1 cellular context compared by ENCODE assay signal in the genomic region with DNA sequence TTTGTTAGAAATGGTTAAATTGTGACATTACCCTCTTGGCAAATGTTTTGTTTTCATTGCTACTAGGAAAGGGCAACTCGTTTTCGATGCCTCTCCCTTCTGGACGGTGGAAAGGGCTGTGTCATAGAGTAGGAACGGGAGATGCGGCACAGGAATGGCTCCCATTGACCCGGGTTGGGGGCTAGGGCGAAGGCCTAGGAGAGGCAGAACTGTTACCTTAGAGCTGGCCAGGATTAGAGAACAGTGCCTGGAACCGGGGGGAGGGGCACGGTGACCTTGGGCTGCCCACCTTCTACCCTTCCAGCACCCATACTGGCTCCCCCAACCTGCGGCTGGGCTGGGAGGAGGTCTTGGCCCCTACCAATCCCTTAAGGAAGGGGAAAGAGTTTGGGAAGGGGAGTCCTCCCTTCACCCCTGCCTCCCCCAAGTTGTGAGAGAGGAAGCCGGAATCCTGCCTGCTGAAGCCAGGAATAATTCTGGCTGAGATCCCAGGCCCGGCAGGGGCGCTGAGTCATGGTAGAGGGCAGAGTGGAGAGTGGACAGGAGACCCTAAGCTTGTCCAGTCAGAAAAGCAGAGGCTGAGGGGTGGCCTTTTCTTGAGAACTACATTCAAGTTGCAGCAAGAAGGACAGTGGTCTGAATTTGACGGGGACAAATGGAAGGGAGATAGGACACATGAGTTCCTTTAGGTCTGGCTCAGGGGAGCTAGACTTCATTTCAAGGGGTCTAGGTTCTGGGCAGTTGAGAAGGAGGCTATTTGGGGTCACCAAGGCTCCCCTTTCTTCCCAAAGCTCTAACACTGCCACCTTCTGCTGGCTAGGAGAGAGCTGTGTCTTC.
TF ChIP-seq lines count a peak whose summit lies in the region.

No MANE protein-coding gene starts in this region.

TF ChIP-seq in HepG2, 621 proteins besides CTCF, POLR2A, EP300 and RAD21 (continued from another document and continues in another):
- TF ChIP-seq, protein P1, sequence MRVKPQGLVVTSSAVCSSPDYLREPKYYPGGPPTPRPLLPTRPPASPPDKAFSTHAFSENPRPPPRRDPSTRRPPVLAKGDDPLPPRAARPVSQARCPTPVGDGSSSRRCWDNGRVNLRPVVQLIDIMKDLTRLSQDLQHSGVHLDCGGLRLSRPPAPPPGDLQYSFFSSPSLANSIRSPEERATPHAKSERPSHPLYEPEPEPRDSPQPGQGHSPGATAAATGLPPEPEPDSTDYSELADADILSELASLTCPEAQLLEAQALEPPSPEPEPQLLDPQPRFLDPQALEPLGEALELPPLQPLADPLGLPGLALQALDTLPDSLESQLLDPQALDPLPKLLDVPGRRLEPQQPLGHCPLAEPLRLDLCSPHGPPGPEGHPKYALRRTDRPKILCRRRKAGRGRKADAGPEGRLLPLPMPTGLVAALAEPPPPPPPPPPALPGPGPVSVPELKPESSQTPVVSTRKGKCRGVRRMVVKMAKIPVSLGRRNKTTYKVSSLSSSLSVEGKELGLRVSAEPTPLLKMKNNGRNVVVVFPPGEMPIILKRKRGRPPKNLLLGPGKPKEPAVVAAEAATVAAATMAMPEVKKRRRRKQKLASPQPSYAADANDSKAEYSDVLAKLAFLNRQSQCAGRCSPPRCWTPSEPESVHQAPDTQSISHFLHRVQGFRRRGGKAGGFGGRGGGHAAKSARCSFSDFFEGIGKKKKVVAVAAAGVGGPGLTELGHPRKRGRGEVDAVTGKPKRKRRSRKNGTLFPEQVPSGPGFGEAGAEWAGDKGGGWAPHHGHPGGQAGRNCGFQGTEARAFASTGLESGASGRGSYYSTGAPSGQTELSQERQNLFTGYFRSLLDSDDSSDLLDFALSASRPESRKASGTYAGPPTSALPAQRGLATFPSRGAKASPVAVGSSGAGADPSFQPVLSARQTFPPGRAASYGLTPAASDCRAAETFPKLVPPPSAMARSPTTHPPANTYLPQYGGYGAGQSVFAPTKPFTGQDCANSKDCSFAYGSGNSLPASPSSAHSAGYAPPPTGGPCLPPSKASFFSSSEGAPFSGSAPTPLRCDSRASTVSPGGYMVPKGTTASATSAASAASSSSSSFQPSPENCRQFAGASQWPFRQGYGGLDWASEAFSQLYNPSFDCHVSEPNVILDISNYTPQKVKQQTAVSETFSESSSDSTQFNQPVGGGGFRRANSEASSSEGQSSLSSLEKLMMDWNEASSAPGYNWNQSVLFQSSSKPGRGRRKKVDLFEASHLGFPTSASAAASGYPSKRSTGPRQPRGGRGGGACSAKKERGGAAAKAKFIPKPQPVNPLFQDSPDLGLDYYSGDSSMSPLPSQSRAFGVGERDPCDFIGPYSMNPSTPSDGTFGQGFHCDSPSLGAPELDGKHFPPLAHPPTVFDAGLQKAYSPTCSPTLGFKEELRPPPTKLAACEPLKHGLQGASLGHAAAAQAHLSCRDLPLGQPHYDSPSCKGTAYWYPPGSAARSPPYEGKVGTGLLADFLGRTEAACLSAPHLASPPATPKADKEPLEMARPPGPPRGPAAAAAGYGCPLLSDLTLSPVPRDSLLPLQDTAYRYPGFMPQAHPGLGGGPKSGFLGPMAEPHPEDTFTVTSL (CRISPR knock-in tag; IDR thresholded peaks at IDR 0.05; ENCODE audit: borderline replicate concordance), result 0 out of 2 replicates have a peak, but pooled peaks have one; percentile 46
- TF ChIP-seq SNAPC2 (CRISPR knock-in tag; IDR thresholded peaks at IDR 0.05) (no peak), MXI1 (IDR thresholded peaks at IDR 0.05; ENCODE audit: borderline replicate concordance, low read depth, low read length) (peak; percentile 26; the same call in 1 of the 3 replicates), SAFB2 (CRISPR knock-in tag; IDR thresholded peaks at IDR 0.05; ENCODE audit: borderline replicate concordance, low read depth) (no peak), ZNF121 (CRISPR knock-in tag; IDR thresholded peaks at IDR 0.05) (0 out of 2 replicates have a peak, but pooled peaks have one; percentile 39), RBFOX2 (IDR thresholded peaks at IDR 0.05; ENCODE audit: low read depth, low read length) (peak; percentile 48; the same call in 1 of the 2 replicates), SIN3B (IDR thresholded peaks at IDR 0.05; ENCODE audit: low read length) (no peak), ZSCAN25 (CRISPR knock-in tag; IDR thresholded peaks at IDR 0.05) (peak; percentile 59), ZNF773 (CRISPR knock-in tag; IDR thresholded peaks at IDR 0.05; ENCODE audit: borderline replicate concordance) (no peak), GATAD2A (CRISPR knock-in tag; IDR thresholded peaks at IDR 0.05) (peak; percentile 57), ZNF746 (CRISPR knock-in tag; IDR thresholded peaks at IDR 0.05) (0 out of 2 replicates have a peak, but pooled peaks have one; percentile 24), ZNF350 (CRISPR knock-in tag; IDR thresholded peaks at IDR 0.05; ENCODE audit: borderline replicate concordance, low read depth) (peak; percentile 73; the same call in 1 of the 2 replicates), FOSL1 (CRISPR knock-in tag; IDR thresholded peaks at IDR 0.05; ENCODE audit: borderline replicate concordance) (peak; percentile 43; the same call in 1 of the 2 replicates), ZNF672 (CRISPR knock-in tag; IDR thresholded peaks at IDR 0.05) (no peak), HOXA3 (CRISPR knock-in tag; IDR thresholded peaks at IDR 0.05) (peak; percentile 52; the same call in 1 of the 2 replicates), POLR2G (IDR thresholded peaks at IDR 0.05; ENCODE audit: low read depth, low read length) (peak; percentile 61), SALL1 (CRISPR knock-in tag; IDR thresholded peaks at IDR 0.05) (peak; percentile 50), SNAI1 (CRISPR knock-in tag; IDR thresholded peaks at IDR 0.05; ENCODE audit: borderline replicate concordance) (no peak), FOXA1 (IDR thresholded peaks at IDR 0.05) (no peak), FOXA1 (CRISPR knock-in tag; IDR thresholded peaks at IDR 0.05) (no peak), HNF4G (IDR thresholded peaks at IDR 0.05; ENCODE audit: borderline replicate concordance, low read depth, low read length) (no peak), HNF4G (CRISPR knock-in tag; IDR thresholded peaks at IDR 0.05; ENCODE audit: borderline replicate concordance, low read depth) (peak; percentile 54; the same call in 1 of the 2 replicates), MAFF (IDR thresholded peaks at IDR 0.05; ENCODE audit: low read depth, low read length) (peak; percentile 54), RARA (CRISPR knock-in tag; IDR thresholded peaks at IDR 0.05) (peak; percentile 15; the same call in 1 of the 2 replicates), ISL2 (CRISPR knock-in tag; IDR thresholded peaks at IDR 0.05) (0 out of 2 replicates have a peak, but pooled peaks have one; percentile 40), ZNF792 (CRISPR knock-in tag; IDR thresholded peaks at IDR 0.05) (0 out of 2 replicates have a peak, but pooled peaks have one; percentile 33), ZBTB7B (CRISPR knock-in tag; IDR thresholded peaks at IDR 0.05) (0 out of 2 replicates have a peak, but pooled peaks have one; percentile 52), BCL6 (CRISPR knock-in tag; IDR thresholded peaks at IDR 0.05) (0 out of 2 replicates have a peak, but pooled peaks have one; percentile 23), ZNF263 (CRISPR knock-in tag; IDR thresholded peaks at IDR 0.05) (peak; percentile 86), SOX6 (IDR thresholded peaks at IDR 0.05) (no peak), SOX6 (CRISPR knock-in tag; IDR thresholded peaks at IDR 0.05) (0 out of 2 replicates have a peak, but pooled peaks have one; percentile 25), RXRB (CRISPR knock-in tag; IDR thresholded peaks at IDR 0.05; ENCODE audit: borderline replicate concordance) (0 out of 2 replicates have a peak, but pooled peaks have one; percentile 23)
- TF ChIP-seq, protein P2, sequence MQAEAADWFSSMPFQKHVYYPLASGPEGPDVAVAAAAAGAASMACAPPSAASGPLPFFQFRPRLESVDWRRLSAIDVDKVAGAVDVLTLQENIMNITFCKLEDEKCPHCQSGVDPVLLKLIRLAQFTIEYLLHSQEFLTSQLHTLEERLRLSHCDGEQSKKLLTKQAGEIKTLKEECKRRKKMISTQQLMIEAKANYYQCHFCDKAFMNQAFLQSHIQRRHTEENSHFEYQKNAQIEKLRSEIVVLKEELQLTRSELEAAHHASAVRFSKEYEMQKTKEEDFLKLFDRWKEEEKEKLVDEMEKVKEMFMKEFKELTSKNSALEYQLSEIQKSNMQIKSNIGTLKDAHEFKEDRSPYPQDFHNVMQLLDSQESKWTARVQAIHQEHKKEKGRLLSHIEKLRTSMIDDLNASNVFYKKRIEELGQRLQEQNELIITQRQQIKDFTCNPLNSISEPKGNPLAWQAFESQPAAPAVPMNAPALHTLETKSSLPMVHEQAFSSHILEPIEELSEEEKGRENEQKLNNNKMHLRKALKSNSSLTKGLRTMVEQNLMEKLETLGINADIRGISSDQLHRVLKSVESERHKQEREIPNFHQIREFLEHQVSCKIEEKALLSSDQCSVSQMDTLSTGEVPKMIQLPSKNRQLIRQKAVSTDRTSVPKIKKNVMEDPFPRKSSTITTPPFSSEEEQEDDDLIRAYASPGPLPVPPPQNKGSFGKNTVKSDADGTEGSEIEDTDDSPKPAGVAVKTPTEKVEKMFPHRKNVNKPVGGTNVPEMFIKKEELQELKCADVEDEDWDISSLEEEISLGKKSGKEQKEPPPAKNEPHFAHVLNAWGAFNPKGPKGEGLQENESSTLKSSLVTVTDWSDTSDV (CRISPR knock-in tag; IDR thresholded peaks at IDR 0.05), result no peak
- TF ChIP-seq, protein P3, sequence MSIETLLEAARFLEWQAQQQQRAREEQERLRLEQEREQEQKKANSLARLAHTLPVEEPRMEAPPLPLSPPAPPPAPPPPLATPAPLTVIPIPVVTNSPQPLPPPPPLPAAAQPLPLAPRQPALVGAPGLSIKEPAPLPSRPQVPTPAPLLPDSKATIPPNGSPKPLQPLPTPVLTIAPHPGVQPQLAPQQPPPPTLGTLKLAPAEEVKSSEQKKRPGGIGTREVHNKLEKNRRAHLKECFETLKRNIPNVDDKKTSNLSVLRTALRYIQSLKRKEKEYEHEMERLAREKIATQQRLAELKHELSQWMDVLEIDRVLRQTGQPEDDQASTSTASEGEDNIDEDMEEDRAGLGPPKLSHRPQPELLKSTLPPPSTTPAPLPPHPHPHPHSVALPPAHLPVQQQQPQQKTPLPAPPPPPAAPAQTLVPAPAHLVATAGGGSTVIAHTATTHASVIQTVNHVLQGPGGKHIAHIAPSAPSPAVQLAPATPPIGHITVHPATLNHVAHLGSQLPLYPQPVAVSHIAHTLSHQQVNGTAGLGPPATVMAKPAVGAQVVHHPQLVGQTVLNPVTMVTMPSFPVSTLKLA (IDR thresholded peaks at IDR 0.05), result no peak
- TF ChIP-seq, protein P4, sequence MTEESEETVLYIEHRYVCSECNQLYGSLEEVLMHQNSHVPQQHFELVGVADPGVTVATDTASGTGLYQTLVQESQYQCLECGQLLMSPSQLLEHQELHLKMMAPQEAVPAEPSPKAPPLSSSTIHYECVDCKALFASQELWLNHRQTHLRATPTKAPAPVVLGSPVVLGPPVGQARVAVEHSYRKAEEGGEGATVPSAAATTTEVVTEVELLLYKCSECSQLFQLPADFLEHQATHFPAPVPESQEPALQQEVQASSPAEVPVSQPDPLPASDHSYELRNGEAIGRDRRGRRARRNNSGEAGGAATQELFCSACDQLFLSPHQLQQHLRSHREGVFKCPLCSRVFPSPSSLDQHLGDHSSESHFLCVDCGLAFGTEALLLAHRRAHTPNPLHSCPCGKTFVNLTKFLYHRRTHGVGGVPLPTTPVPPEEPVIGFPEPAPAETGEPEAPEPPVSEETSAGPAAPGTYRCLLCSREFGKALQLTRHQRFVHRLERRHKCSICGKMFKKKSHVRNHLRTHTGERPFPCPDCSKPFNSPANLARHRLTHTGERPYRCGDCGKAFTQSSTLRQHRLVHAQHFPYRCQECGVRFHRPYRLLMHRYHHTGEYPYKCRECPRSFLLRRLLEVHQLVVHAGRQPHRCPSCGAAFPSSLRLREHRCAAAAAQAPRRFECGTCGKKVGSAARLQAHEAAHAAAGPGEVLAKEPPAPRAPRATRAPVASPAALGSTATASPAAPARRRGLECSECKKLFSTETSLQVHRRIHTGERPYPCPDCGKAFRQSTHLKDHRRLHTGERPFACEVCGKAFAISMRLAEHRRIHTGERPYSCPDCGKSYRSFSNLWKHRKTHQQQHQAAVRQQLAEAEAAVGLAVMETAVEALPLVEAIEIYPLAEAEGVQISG (CRISPR knock-in tag; IDR thresholded peaks at IDR 0.05), result peak; percentile 42
- TF ChIP-seq, protein P5, sequence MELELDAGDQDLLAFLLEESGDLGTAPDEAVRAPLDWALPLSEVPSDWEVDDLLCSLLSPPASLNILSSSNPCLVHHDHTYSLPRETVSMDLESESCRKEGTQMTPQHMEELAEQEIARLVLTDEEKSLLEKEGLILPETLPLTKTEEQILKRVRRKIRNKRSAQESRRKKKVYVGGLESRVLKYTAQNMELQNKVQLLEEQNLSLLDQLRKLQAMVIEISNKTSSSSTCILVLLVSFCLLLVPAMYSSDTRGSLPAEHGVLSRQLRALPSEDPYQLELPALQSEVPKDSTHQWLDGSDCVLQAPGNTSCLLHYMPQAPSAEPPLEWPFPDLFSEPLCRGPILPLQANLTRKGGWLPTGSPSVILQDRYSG (CRISPR knock-in tag; IDR thresholded peaks at IDR 0.05), result no peak
- TF ChIP-seq, protein P6, sequence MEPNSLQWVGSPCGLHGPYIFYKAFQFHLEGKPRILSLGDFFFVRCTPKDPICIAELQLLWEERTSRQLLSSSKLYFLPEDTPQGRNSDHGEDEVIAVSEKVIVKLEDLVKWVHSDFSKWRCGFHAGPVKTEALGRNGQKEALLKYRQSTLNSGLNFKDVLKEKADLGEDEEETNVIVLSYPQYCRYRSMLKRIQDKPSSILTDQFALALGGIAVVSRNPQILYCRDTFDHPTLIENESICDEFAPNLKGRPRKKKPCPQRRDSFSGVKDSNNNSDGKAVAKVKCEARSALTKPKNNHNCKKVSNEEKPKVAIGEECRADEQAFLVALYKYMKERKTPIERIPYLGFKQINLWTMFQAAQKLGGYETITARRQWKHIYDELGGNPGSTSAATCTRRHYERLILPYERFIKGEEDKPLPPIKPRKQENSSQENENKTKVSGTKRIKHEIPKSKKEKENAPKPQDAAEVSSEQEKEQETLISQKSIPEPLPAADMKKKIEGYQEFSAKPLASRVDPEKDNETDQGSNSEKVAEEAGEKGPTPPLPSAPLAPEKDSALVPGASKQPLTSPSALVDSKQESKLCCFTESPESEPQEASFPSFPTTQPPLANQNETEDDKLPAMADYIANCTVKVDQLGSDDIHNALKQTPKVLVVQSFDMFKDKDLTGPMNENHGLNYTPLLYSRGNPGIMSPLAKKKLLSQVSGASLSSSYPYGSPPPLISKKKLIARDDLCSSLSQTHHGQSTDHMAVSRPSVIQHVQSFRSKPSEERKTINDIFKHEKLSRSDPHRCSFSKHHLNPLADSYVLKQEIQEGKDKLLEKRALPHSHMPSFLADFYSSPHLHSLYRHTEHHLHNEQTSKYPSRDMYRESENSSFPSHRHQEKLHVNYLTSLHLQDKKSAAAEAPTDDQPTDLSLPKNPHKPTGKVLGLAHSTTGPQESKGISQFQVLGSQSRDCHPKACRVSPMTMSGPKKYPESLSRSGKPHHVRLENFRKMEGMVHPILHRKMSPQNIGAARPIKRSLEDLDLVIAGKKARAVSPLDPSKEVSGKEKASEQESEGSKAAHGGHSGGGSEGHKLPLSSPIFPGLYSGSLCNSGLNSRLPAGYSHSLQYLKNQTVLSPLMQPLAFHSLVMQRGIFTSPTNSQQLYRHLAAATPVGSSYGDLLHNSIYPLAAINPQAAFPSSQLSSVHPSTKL (CRISPR knock-in tag; IDR thresholded peaks at IDR 0.05), result peak; percentile 56
- TF ChIP-seq, protein P7, sequence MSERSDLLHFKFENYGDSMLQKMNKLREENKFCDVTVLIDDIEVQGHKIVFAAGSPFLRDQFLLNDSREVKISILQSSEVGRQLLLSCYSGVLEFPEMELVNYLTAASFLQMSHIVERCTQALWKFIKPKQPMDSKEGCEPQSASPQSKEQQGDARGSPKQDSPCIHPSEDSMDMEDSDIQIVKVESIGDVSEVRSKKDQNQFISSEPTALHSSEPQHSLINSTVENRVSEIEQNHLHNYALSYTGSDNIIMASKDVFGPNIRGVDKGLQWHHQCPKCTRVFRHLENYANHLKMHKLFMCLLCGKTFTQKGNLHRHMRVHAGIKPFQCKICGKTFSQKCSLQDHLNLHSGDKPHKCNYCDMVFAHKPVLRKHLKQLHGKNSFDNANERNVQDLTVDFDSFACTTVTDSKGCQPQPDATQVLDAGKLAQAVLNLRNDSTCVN (CRISPR knock-in tag; IDR thresholded peaks at IDR 0.05; ENCODE audit: borderline replicate concordance), result 0 out of 2 replicates have a peak, but pooled peaks have one; percentile 14
